Comparison of ENCODE assay signal across 15 cellular contexts in genomic region chr3:14890470-14890869, GRCh38. TPM values are rescaled to one million over a fixed set of nuclear protein-coding genes. Genes with fewer than 3 reads are reported as not detected.
DNase-seq lines count a peak whose midpoint lies in the region; ATAC-seq and TF ChIP-seq lines count a peak whose summit lies in the region.
"Had no signal": no experiment of that assay in that cellular context is flagged by ENCODE, and none has a peak within 500 bp of the region (broad histone marks: within the 10 kb centered on the region; RNA-seq: fewer than 3 reads in every experiment).

No MANE protein-coding gene starts in this region.

- no peak overlapping the region for H4K91ac ChIP-seq in trophoblast cell (ENCODE audit: low read depth, low read length)

- peaks cover 8 to 14% of the 10 kb centered on the region in 2 experiments for H3K4me1 ChIP-seq in trophoblast cell (ENCODE audit: control insufficient read depth in 1 of 2, insufficient read depth in 2 of 2, low read length in 2 of 2)
- H3K4me1 ChIP-seq: right lobe of liver, uterus had no signal

- peak; percentile 39 for ATAC-seq in stimulated activated naive CD8-positive, alpha-beta T cell treated with anti-CD3 and anti-CD28 coated beads, Interleukin-15, amount 100 ng/mL, for 72 hours
- no peak for ATAC-seq in stimulated activated naive CD8-positive, alpha-beta T cell treated with anti-CD3 and anti-CD28 coated beads, Interleukin-15, Interleukin-2, amounts not matched to agents 100 U/mL and 50 U/mL, for 24 hours
- peak; percentile 67 for ATAC-seq in HG03378 (IDR thresholded peaks at IDR 0.05; ENCODE audit: unreplicated experiment)
- no peak for ATAC-seq in GM19397 (IDR thresholded peaks at IDR 0.05; ENCODE audit: unreplicated experiment)
- ATAC-seq: Panc1 had no signal

- no peak overlapping the region for H4K12ac ChIP-seq in trophoblast cell (ENCODE audit: low read depth, low read length)

- no peak for DNase-seq in stimulated activated naive CD8-positive, alpha-beta T cell treated with anti-CD3 and anti-CD28 coated beads, Interleukin-15, amount 100 ng/mL, for 72 hours
- no peak for DNase-seq in stimulated activated naive CD8-positive, alpha-beta T cell treated with anti-CD3 and anti-CD28 coated beads, Interleukin-15, Interleukin-2, amounts not matched to agents 100 U/mL and 50 U/mL, for 24 hours
- DNase-seq in activated CD4-positive, alpha-beta memory T cell treated with anti-CD3 and anti-CD28 coated beads, Interleukin-2, amount 10 ng/mL, durations not matched to agents 7 days and 5 days = peak; percentile 41
- no peak for DNase-seq in trophoblast cell
- DNase-seq in activated naive CD4-positive, alpha-beta T cell treated with Interleukin-2 at 50 U/mL for 16 hours = no peak
- DNase-seq in progenitor cell of endocrine pancreas (ENCODE audit: low spot score, unreplicated experiment) = no peak
- DNase-seq: activated T-cell treated with anti-CD3 and anti-CD28 coated beads for 4 hours; KG1; NCI-H1436 treated with DMSO at 0.1 percent for 48 hours; right lobe of liver; stimulated activated CD4-positive, alpha-beta T cell treated with anti-CD3 and anti-CD28 coated beads, Interleukin-4, amount 100 ng/mL, for 4 hours; uterus had no signal

- H3K79me2 ChIP-seq in trophoblast cell (ENCODE audit: control insufficient read depth, insufficient read depth, low read length, poor library complexity) = no peaks in the 10 kb centered on the region

- no peaks in the 10 kb centered on the region for H3K9me3 ChIP-seq in trophoblast cell (ENCODE audit: insufficient read depth, low read depth, low read length)
- H3K9me3 ChIP-seq: right lobe of liver, uterus had no signal

- H3K79me1 ChIP-seq in trophoblast cell (ENCODE audit: low read length) = peaks cover 6% of the 10 kb centered on the region

- no peaks in the 10 kb centered on the region for H3K27me3 Mint-ChIP-seq in stimulated activated naive CD8-positive, alpha-beta T cell treated with anti-CD3 and anti-CD28 coated beads, Interleukin-15, amount 100 ng/mL, for 72 hours
- H3K27me3 Mint-ChIP-seq in activated CD4-positive, alpha-beta memory T cell treated with anti-CD3 and anti-CD28 coated beads, Interleukin-2, amount 10 ng/mL, durations not matched to agents 7 days and 5 days = peaks cover 46% of the 10 kb centered on the region
- peaks cover 52% of the 10 kb centered on the region for H3K27me3 Mint-ChIP-seq in progenitor cell of endocrine pancreas

- no peak for TF ChIP-seq CTCF in progenitor cell of endocrine pancreas (IDR thresholded peaks at IDR 0.05; ENCODE audit: unreplicated experiment)

- no peak overlapping the region for H3K4ac ChIP-seq in trophoblast cell (ENCODE audit: low read depth, low read length)

- CTCF ChIA-PET in activated CD4-positive, alpha-beta memory T cell treated with anti-CD3 and anti-CD28 coated beads, Interleukin-2, amount 10 ng/mL, durations not matched to agents 7 days and 5 days (lab: Charles Lee) = interaction anchor here (1.1 to 2.2 kb wide), 3 partner anchors 10 to 31 kb away, joined by 3 to 8 read pairs (median 4); no protein-coding TSS in a partner anchor

- no CpG with 5 or more reads among the region's 6 CpGs for WGBS in trophoblast cell (ENCODE audit: extremely low coverage, insufficient coverage, insufficient read length)

- no peak overlapping the region for H3K27ac ChIP-seq in trophoblast cell (ENCODE audit: low read depth, low read length)
- H3K27ac ChIP-seq: right lobe of liver, uterus had no signal

- no peak overlapping the region for H3K9ac ChIP-seq in trophoblast cell (ENCODE audit: low read length)

- no peak overlapping the region for H3K4me3 ChIP-seq in trophoblast cell (ENCODE audit: low read depth, low read length)
- H3K4me3 ChIP-seq: right lobe of liver, uterus had no signal

- no peaks in the 10 kb centered on the region for H3K9me3 Mint-ChIP-seq in stimulated activated naive CD8-positive, alpha-beta T cell treated with anti-CD3 and anti-CD28 coated beads, Interleukin-15, amount 100 ng/mL, for 72 hours
- H3K9me3 Mint-ChIP-seq in activated CD4-positive, alpha-beta memory T cell treated with anti-CD3 and anti-CD28 coated beads, Interleukin-2, amount 10 ng/mL, durations not matched to agents 7 days and 5 days = no peaks in the 10 kb centered on the region
- H3K9me3 Mint-ChIP-seq in progenitor cell of endocrine pancreas (ENCODE audit: low read depth) = no peaks in the 10 kb centered on the region

- no peak overlapping the region for H3K23ac ChIP-seq in trophoblast cell (ENCODE audit: low read length)

- H3K4me3 Mint-ChIP-seq in stimulated activated naive CD8-positive, alpha-beta T cell treated with anti-CD3 and anti-CD28 coated beads, Interleukin-15, amount 100 ng/mL, for 72 hours = no peak overlapping the region
- peak overlapping the region; percentile 28 for H3K4me3 Mint-ChIP-seq in activated CD4-positive, alpha-beta memory T cell treated with anti-CD3 and anti-CD28 coated beads, Interleukin-2, amount 10 ng/mL, durations not matched to agents 7 days and 5 days
- no peak overlapping the region for H3K4me3 Mint-ChIP-seq in progenitor cell of endocrine pancreas (ENCODE audit: low read depth)

- H4K8ac ChIP-seq in trophoblast cell (ENCODE audit: low read depth, low read length) = no peak overlapping the region

- POLR2A ChIA-PET in activated CD4-positive, alpha-beta memory T cell treated with anti-CD3 and anti-CD28 coated beads, Interleukin-2, amount 10 ng/mL, durations not matched to agents 7 days and 5 days (lab: Charles Lee) = interaction anchor here (1.1 to 1.8 kb wide), 2 partner anchors 9 to 16 kb away, joined by 4 to 9 read pairs; no protein-coding TSS in a partner anchor

- H2AFZ ChIP-seq in trophoblast cell (ENCODE audit: insufficient read depth, low read length, poor library complexity) = no peak overlapping the region

- H3K36me3 ChIP-seq in trophoblast cell (ENCODE audit: control insufficient read depth in 1 of 2, insufficient read depth in 2 of 2, low read length in 2 of 2) = no peaks in the 10 kb centered on the region
- H3K36me3 ChIP-seq: right lobe of liver, uterus had no signal

- H2BK120ac ChIP-seq in trophoblast cell (ENCODE audit: insufficient read depth, low read length, poor library complexity) = no peak overlapping the region

- H3K4me1 Mint-ChIP-seq in stimulated activated naive CD8-positive, alpha-beta T cell treated with anti-CD3 and anti-CD28 coated beads, Interleukin-15, amount 100 ng/mL, for 72 hours = peaks cover 13% of the 10 kb centered on the region
- peaks cover 39% of the 10 kb centered on the region for H3K4me1 Mint-ChIP-seq in activated CD4-positive, alpha-beta memory T cell treated with anti-CD3 and anti-CD28 coated beads, Interleukin-2, amount 10 ng/mL, durations not matched to agents 7 days and 5 days
- peaks cover 14% of the 10 kb centered on the region for H3K4me1 Mint-ChIP-seq in progenitor cell of endocrine pancreas (ENCODE audit: low read depth)

- H3K14ac ChIP-seq in trophoblast cell (ENCODE audit: low read length) = no peak overlapping the region

- H3K18ac ChIP-seq in trophoblast cell (ENCODE audit: low read length) = no peak overlapping the region

- no peak overlapping the region for H3K4me2 ChIP-seq in trophoblast cell (ENCODE audit: low read length)

- no peak overlapping the region for H2BK5ac ChIP-seq in trophoblast cell (ENCODE audit: low read depth, low read length, poor library complexity)

- H3K27me3 ChIP-seq in trophoblast cell (ENCODE audit: insufficient read depth, low read length) = no peaks in the 10 kb centered on the region
- H3K27me3 ChIP-seq: right lobe of liver, uterus had no signal

- no peak overlapping the region for H2AK5ac ChIP-seq in trophoblast cell (ENCODE audit: low read length)

- peak overlapping the region in 1 of 2 donors; percentile 5 for H3K27ac Mint-ChIP-seq in stimulated activated naive CD8-positive, alpha-beta T cell treated with anti-CD3 and anti-CD28 coated beads, Interleukin-15, amount 100 ng/mL, for 72 hours
- H3K27ac Mint-ChIP-seq in activated CD4-positive, alpha-beta memory T cell treated with anti-CD3 and anti-CD28 coated beads, Interleukin-2, amount 10 ng/mL, durations not matched to agents 7 days and 5 days = peak overlapping the region; percentile 24
- H3K27ac Mint-ChIP-seq in progenitor cell of endocrine pancreas = no peak overlapping the region

- H2BK12ac ChIP-seq in trophoblast cell (ENCODE audit: low read length) = no peak overlapping the region

- H3K36me3 Mint-ChIP-seq in activated CD4-positive, alpha-beta memory T cell treated with anti-CD3 and anti-CD28 coated beads, Interleukin-2, amount 10 ng/mL, durations not matched to agents 7 days and 5 days (ENCODE audit: low read depth) = no peaks in the 10 kb centered on the region
- H3K36me3 Mint-ChIP-seq in progenitor cell of endocrine pancreas (ENCODE audit: insufficient read depth) = no peaks in the 10 kb centered on the region

RNA-seq across cellular contexts. Expression of gene NR2C2, which starts 56.9 kb away (rescaled TPM):
- total RNA-seq in activated CD4-positive, alpha-beta memory T cell treated with anti-CD3 and anti-CD28 coated beads, Interleukin-2, amount 10 ng/mL, durations not matched to agents 7 days and 5 days = 10 to 100 TPM; 63.9 to 65.8 TPM
- polyA plus RNA-seq in trophoblast cell (2013) = 21.7 and 24.2 TPM in 2 replicates
- 56.0 and 58.8 TPM in 2 replicates for total RNA-seq in progenitor cell of endocrine pancreas

Comparison
In these comparisons a context has a peak if more than half of its experiments do, and no peak if none do; other contexts are left out.
1. ATAC-seq: peak in stimulated activated naive CD8-positive, alpha-beta T cell treated with anti-CD3 and anti-CD28 coated beads, Interleukin-15, amount 100 ng/mL, for 72 hours (single experiment) and HG03378 (single experiment); none in stimulated activated naive CD8-positive, alpha-beta T cell treated with anti-CD3 and anti-CD28 coated beads, Interleukin-15, Interleukin-2, amounts not matched to agents 100 U/mL and 50 U/mL, for 24 hours (single experiment) and GM19397 (single experiment).